Comparison of ENCODE assay signal across 16 cellular contexts in genomic region chrX:134004038-134004437, GRCh38. TPM values are rescaled to one million over a fixed set of nuclear protein-coding genes. Genes with fewer than 3 reads are reported as not detected.
DNase-seq lines count a peak whose midpoint lies in the region; ATAC-seq and TF ChIP-seq lines count a peak whose summit lies in the region.
"Had no signal": no experiment of that assay in that cellular context is flagged by ENCODE, and none has a peak within 500 bp of the region (broad histone marks: within the 10 kb centered on the region; RNA-seq: fewer than 3 reads in every experiment).

No MANE protein-coding gene starts in this region.

- peak; percentile 45 for ATAC-seq in left ventricle myocardium superior
- ATAC-seq in lower lobe of right lung: peak; percentile 73 to 94
- ATAC-seq: HCT116 had no signal

- H3K9me3 ChIP-seq in left ventricle myocardium inferior (replicated peaks) (no peaks in the 10 kb centered on the region), lower lobe of right lung (no peaks in the 10 kb centered on the region), uterus (no peaks in the 10 kb centered on the region)
- H3K9me3 ChIP-seq: heart left ventricle, testis had no signal

- H3K27me3 ChIP-seq in left ventricle myocardium inferior (ENCODE audit: low read depth): no peaks in the 10 kb centered on the region
- no peaks in the 10 kb centered on the region for H3K27me3 ChIP-seq in lower lobe of right lung (ENCODE audit: low read depth)
- no peaks in the 10 kb centered on the region for H3K27me3 ChIP-seq in uterus
- H3K27me3 ChIP-seq: testis had no signal

- TF ChIP-seq CTCF in left ventricle myocardium inferior (IDR thresholded peaks at IDR 0.05; ENCODE audit: borderline replicate concordance) (no peak), epithelial cell of esophagus (IDR thresholded peaks at IDR 0.05; ENCODE audit: insufficient read depth, low read depth, low read length, missing control alignments) (no peak), lower lobe of right lung (IDR thresholded peaks at IDR 0.05) (no peak), uterus (IDR thresholded peaks at IDR 0.05) (no peak)

- no peak for TF ChIP-seq POLR2A in uterus (IDR thresholded peaks at IDR 0.05)

- no peak overlapping the region for H3K4me3 ChIP-seq in left ventricle myocardium inferior
- no peak overlapping the region for H3K4me3 ChIP-seq in epithelial cell of esophagus (ENCODE audit: low read length)
- no peak overlapping the region for H3K4me3 ChIP-seq in lower lobe of right lung
- no peak overlapping the region for H3K4me3 ChIP-seq in uterus
- H3K4me3 ChIP-seq: heart left ventricle, SK-N-MC, testis had no signal

- H3K36me3 ChIP-seq in left ventricle myocardium inferior (no peaks in the 10 kb centered on the region), lower lobe of right lung (no peaks in the 10 kb centered on the region), uterus (no peaks in the 10 kb centered on the region)
- H3K36me3 ChIP-seq: heart left ventricle had no signal

- no peak for DNase-seq in left ventricle myocardium superior
- DNase-seq in left ventricle myocardium inferior: no peak
- DNase-seq in epithelial cell of esophagus (ENCODE audit: low read depth): peak; percentile 73
- DNase-seq in lower lobe of right lung: no peak
- peak in 1 of 2 donors; percentile 33 for DNase-seq in uterus
- DNase-seq in stimulated activated CD4-positive, alpha-beta T cell treated with anti-CD3 and anti-CD28 coated beads, Interleukin-4, amount 100 ng/mL, for 1 hour: no peak
- no peak for DNase-seq in GM19240 (ENCODE audit: insufficient read length, low spot score)
- no peak for DNase-seq in activated T-cell treated with anti-CD3 and anti-CD28 coated beads, Interleukin-2, amount 50 U/mL, for 1 hour
- DNase-seq: CD4-positive, alpha-beta T cell; heart left ventricle; NCI-H1417; NCI-H2227 treated with DMSO at 0.1 percent for 48 hours; testis had no signal

- intact Hi-C loops in left ventricle myocardium superior (cut with micrococcal nuclease) (no loop called here), left ventricle myocardium inferior (cut with micrococcal nuclease) (no loop called here), lower lobe of right lung (cut with DNase I) (no loop called here), uterus (cut with DNase I; ENCODE audit: low total_unique reads) (no loop called here)

- H3K4me1 ChIP-seq in left ventricle myocardium inferior (no peaks in the 10 kb centered on the region), lower lobe of right lung (no peaks in the 10 kb centered on the region), uterus (no peaks in the 10 kb centered on the region)
- H3K4me1 ChIP-seq: heart left ventricle, testis had no signal

- H3K27ac ChIP-seq in left ventricle myocardium inferior (replicated peaks): no peak overlapping the region
- H3K27ac ChIP-seq in lower lobe of right lung: peak overlapping the region; percentile 6
- H3K27ac ChIP-seq in uterus: peak overlapping the region; percentile 70 to 76
- H3K27ac ChIP-seq: heart left ventricle, SK-N-MC, testis had no signal

RNA-seq across cellular contexts. Expression of gene GPC3, which starts 18.6 kb away (rescaled TPM):
- total RNA-seq in left ventricle myocardium superior: 4.2 TPM
- 5.4 TPM for total RNA-seq in left ventricle myocardium inferior
- total RNA-seq in lower lobe of right lung: 50.2 TPM
- total RNA-seq in uterus: 100 to 1,000 TPM in 1 of 4 donors, 10 to 100 TPM in 1, 1 to 10 TPM in 2; 3.3 to 172 (median 21.2) TPM
- total RNA-seq: myocyte had no signal
